ENCODE assay signal across 8 cellular contexts in genomic region chr6:15249371-15250019, GRCh38. TPM values are rescaled to one million over a fixed set of nuclear protein-coding genes. Genes with fewer than 3 reads are reported as not detected.
DNase-seq lines count a peak whose midpoint lies in the region; ATAC-seq and TF ChIP-seq lines count a peak whose summit lies in the region.

No MANE protein-coding gene starts in this region.

- TF ChIP-seq CTCF in fibroblast of villous mesenchyme (IDR thresholded peaks at IDR 0.05; ENCODE audit: insufficient read depth, low read depth, low read length): no peak

- H3K4me1 Mint-ChIP-seq in T-helper 17 cell: peaks cover 64% of the 10 kb centered on the region

- peak overlapping the region; percentile 96 for H3K4me3 Mint-ChIP-seq in T-helper 17 cell

- H3K9me3 ChIP-seq in HAP-1 (no peaks in the 10 kb centered on the region), T-helper 17 cell (ENCODE audit: control insufficient read depth, low read length, poor library complexity, severe bottlenecking) (no peaks in the 10 kb centered on the region), skeletal muscle tissue (ENCODE audit: control insufficient read depth in 3 of 3, low read length in 3 of 3) (no peaks in the 10 kb centered on the region)

- H3K4me3 ChIP-seq in HAP-1: peak overlapping the region; percentile 48
- H3K4me3 ChIP-seq in fibroblast of villous mesenchyme (ENCODE audit: low read depth, low read length): peak overlapping the region; percentile 75
- peak overlapping the region; percentile 61 to 82 (median 63) for H3K4me3 ChIP-seq in skeletal muscle tissue (ENCODE audit: low read length in 3 of 3)

- in situ Hi-C loops in HAP-1 (cut with MboI; ENCODE audit: low sequenced_read_pairs): no loop called here

- H3K27ac ChIP-seq in skeletal muscle tissue (ENCODE audit: low read depth, low read length): peak overlapping the region; percentile 61

- peak overlapping the region; percentile 98 for H3K27ac Mint-ChIP-seq in T-helper 17 cell

- H3K36me3 ChIP-seq in HAP-1 (replicated peaks): no peaks in the 10 kb centered on the region
- H3K36me3 ChIP-seq in skeletal muscle tissue (ENCODE audit: control insufficient read depth in 3 of 3, insufficient read depth in 3 of 3, low read length in 3 of 3): no peaks in the 10 kb centered on the region

- no peaks in the 10 kb centered on the region for H3K27me3 Mint-ChIP-seq in T-helper 17 cell

- H3K36me3 Mint-ChIP-seq in T-helper 17 cell (ENCODE audit: low read depth): no peaks in the 10 kb centered on the region

- peak overlapping the region; percentile 23 to 72 (median 62) for H3K9ac ChIP-seq in skeletal muscle tissue (ENCODE audit: low read depth in 1 of 3, low read length in 3 of 3)

- ATAC-seq in T-helper 17 cell (no peak), esophagus mucosa (no peak), GM21515 (IDR thresholded peaks at IDR 0.05; ENCODE audit: unreplicated experiment) (no peak)

- DNase-seq in HAP-1 (ENCODE audit: low spot score in 2 of 2) (peak; percentile 24 to 30), T-helper 17 cell (no peak), fibroblast of villous mesenchyme (ENCODE audit: low read depth) (peak; percentile 58), EL (no peak), NCI-H1092 (lab: John Stamatoyannopoulos, UW) (no peak)

- H3K4me1 ChIP-seq in HAP-1 (peaks cover 22% of the 10 kb centered on the region), skeletal muscle tissue (ENCODE audit: control insufficient read depth in 3 of 3, insufficient read depth in 3 of 3, low read length in 3 of 3) (peaks cover 23 to 41% (median 31%) of the 10 kb centered on the region in 3 donors)

- no peaks in the 10 kb centered on the region for H3K27me3 ChIP-seq in HAP-1 (ENCODE audit: low read depth)
- no peaks in the 10 kb centered on the region for H3K27me3 ChIP-seq in skeletal muscle tissue (ENCODE audit: control insufficient read depth in 3 of 3, insufficient read depth in 3 of 3, low read length in 3 of 3)

RNA-seq across cellular contexts. Expression of gene JARID2, which starts 3.6 kb away (rescaled TPM):
- total RNA-seq in T-helper 17 cell (10 to 100 TPM; 21.9 to 35.5 TPM), fibroblast of villous mesenchyme (8.7 and 9.1 TPM in 2 replicates), skeletal muscle tissue (12.0 TPM), esophagus mucosa (22.1 TPM)

Comparison
In these comparisons a context has a peak if more than half of its experiments do, and no peak if none do; other contexts are left out.
1. DNase-seq: peak in HAP-1 (2 of 2) and fibroblast of villous mesenchyme (single experiment); none in T-helper 17 cell (0 of 3), EL (single experiment) and NCI-H1092 (single experiment).
2. Peak in every context shown above with its lines, with median percentiles within 50 percentile points of each other: H3K4me3 ChIP-seq.